23 cellular contexts compared by ENCODE assay signal in genomic region chr5:106258591-106259125, GRCh38.
A peak's percentile ranks its signal among the peaks of the same experiment; 100 is the strongest.
DNase-seq lines count a peak whose midpoint lies in the region; ATAC-seq and TF ChIP-seq lines count a peak whose summit lies in the region.
"Had no signal": no experiment of that assay in that cellular context is flagged by ENCODE, and none has a peak within 500 bp of the region (broad histone marks: within the 10 kb centered on the region; RNA-seq: fewer than 3 reads in every experiment).

No MANE protein-coding gene starts in this region.

- H3K27me3 Mint-ChIP-seq in MCF 10A (ENCODE audit: insufficient read depth, unreplicated experiment): no peaks in the 10 kb centered on the region
- H3K27me3 Mint-ChIP-seq: activated CD4-positive, alpha-beta T cell treated with anti-CD3 and anti-CD28 coated beads, Interleukin-2, amount 10 ng/mL, durations not matched to agents 24 days and 14 days; effector memory CD8-positive, alpha-beta T cell had no signal

- H3K4me3 ChIP-seq in mammary epithelial cell (replicated peaks in 1 of 3; ENCODE audit: insufficient read depth in 1 of 3, low read depth in 2 of 3, low read length in 3 of 3) (no peak overlapping the region), SK-N-SH (ENCODE audit: low read depth in 2 of 2, low read length in 1 of 2) (no peak overlapping the region)
- H3K4me3 ChIP-seq: BLaER1 treated with 17β-estradiol and CSF1 and Interleukin-3, amounts not matched to agents 10 nM and 100 nM; GM23338; neural progenitor cell had no signal

- no peaks in the 10 kb centered on the region for H3K36me3 ChIP-seq in mammary epithelial cell (ENCODE audit: insufficient read depth, low read length)
- no peaks in the 10 kb centered on the region for H3K36me3 ChIP-seq in SK-N-SH (replicated peaks in 1 of 2; ENCODE audit: control insufficient read depth in 1 of 2, insufficient read depth in 2 of 2, low read length in 1 of 2)
- H3K36me3 ChIP-seq: BLaER1 treated with 17β-estradiol and CSF1 and Interleukin-3, amounts not matched to agents 10 nM and 100 nM; neural progenitor cell had no signal

- no peaks in the 10 kb centered on the region for H3K27me3 ChIP-seq in mammary epithelial cell (ENCODE audit: insufficient read depth, low read length)
- no peaks in the 10 kb centered on the region for H3K27me3 ChIP-seq in SK-N-SH (ENCODE audit: insufficient read depth)
- H3K27me3 ChIP-seq in foreskin keratinocyte: no peaks in the 10 kb centered on the region
- H3K27me3 ChIP-seq: BLaER1 treated with 17β-estradiol and CSF1 and Interleukin-3, amounts not matched to agents 10 nM and 100 nM; neural progenitor cell had no signal

- no peaks in the 10 kb centered on the region for H4K20me1 ChIP-seq in mammary epithelial cell (ENCODE audit: insufficient read depth, low read length)
- H4K20me1 ChIP-seq in SK-N-SH (ENCODE audit: insufficient read depth): no peaks in the 10 kb centered on the region
- H4K20me1 ChIP-seq: BLaER1 treated with 17β-estradiol and CSF1 and Interleukin-3, amounts not matched to agents 10 nM and 100 nM had no signal

- dilution Hi-C loops in mammary epithelial cell (cut with HindIII; ENCODE audit: low sequenced_read_pairs): no loop called here

- H3K4me1 ChIP-seq in mammary epithelial cell (ENCODE audit: insufficient read depth, low read length) (no peaks in the 10 kb centered on the region), SK-N-SH (ENCODE audit: control insufficient read depth in 1 of 2, insufficient read depth in 2 of 2, low read depth in 1 of 2, low read length in 1 of 2) (no peaks in the 10 kb centered on the region), foreskin keratinocyte (no peaks in the 10 kb centered on the region)
- H3K4me1 ChIP-seq: BLaER1 treated with 17β-estradiol and CSF1 and Interleukin-3, amounts not matched to agents 10 nM and 100 nM; neural progenitor cell had no signal

- H3K9ac ChIP-seq in mammary epithelial cell (ENCODE audit: insufficient read depth, low read length): no peak overlapping the region
- H3K9ac ChIP-seq in SK-N-SH: no peak overlapping the region
- H3K9ac ChIP-seq: BLaER1 treated with 17β-estradiol and CSF1 and Interleukin-3, amounts not matched to agents 10 nM and 100 nM; neural progenitor cell had no signal

- no TSS peak for BruUV-seq in MCF 10A (replicated peaks; lab: Mats Ljungman, UMichigan)
- no TSS peak for BruUV-seq in mammary epithelial cell (replicated peaks; lab: Mats Ljungman, UMichigan)

- peaks cover 8% of the 10 kb centered on the region for H3F3A ChIP-seq in SK-N-SH (replicated peaks; ENCODE audit: insufficient read depth)

- no peaks in the 10 kb centered on the region for H3K9me3 ChIP-seq in mammary epithelial cell (replicated peaks; ENCODE audit: insufficient read depth, low read length)
- H3K9me3 ChIP-seq in SK-N-SH: no peaks in the 10 kb centered on the region; the same call in 1 of the 2 replicates

- no peaks in the 10 kb centered on the region for H3K4me1 Mint-ChIP-seq in MCF 10A (ENCODE audit: insufficient read depth, unreplicated experiment)
- H3K4me1 Mint-ChIP-seq: activated CD4-positive, alpha-beta T cell treated with anti-CD3 and anti-CD28 coated beads, Interleukin-2, amount 10 ng/mL, durations not matched to agents 24 days and 14 days; neural progenitor cell had no signal

- H3K79me2 ChIP-seq in mammary epithelial cell (ENCODE audit: insufficient read depth, low read length) (no peaks in the 10 kb centered on the region), SK-N-SH (ENCODE audit: insufficient read depth) (no peaks in the 10 kb centered on the region)

- intact Hi-C loops in MCF 10A (cut with micrococcal nuclease): no loop called here
- intact Hi-C loops in mammary epithelial cell (cut with micrococcal nuclease): no loop called here

- ATAC-seq in foreskin keratinocyte: peak; percentile 59
- ATAC-seq in HG03135 (IDR thresholded peaks at IDR 0.05; ENCODE audit: unreplicated experiment): no peak
- ATAC-seq: effector memory CD8-positive, alpha-beta T cell; GM23338; left cardiac atrium had no signal

- no peak for TF ChIP-seq RAD21 in SK-N-SH (IDR thresholded peaks at IDR 0.05; ENCODE audit: low read length)

- H3K9me2 ChIP-seq in SK-N-SH: no peaks in the 10 kb centered on the region

- in situ Hi-C loops in mammary epithelial cell (cut with MboI; ENCODE audit: low sequenced_read_pairs in 2 of 2): no loop called here

- no peaks in the 10 kb centered on the region for H3K9me3 Mint-ChIP-seq in MCF 10A (ENCODE audit: unreplicated experiment)
- H3K9me3 Mint-ChIP-seq: activated CD4-positive, alpha-beta T cell treated with anti-CD3 and anti-CD28 coated beads, Interleukin-2, amount 10 ng/mL, durations not matched to agents 24 days and 14 days; neural progenitor cell had no signal

- POLR2A ChIA-PET in MCF 10A (lab: Yijun Ruan, JAX) (no interaction called here), SK-N-SH (lab: Yijun Ruan, JAX) (no interaction called here)

- no peak for TF ChIP-seq EP300 in SK-N-SH (IDR thresholded peaks at IDR 0.05; ENCODE audit: borderline replicate concordance in 1 of 2, low read depth in 1 of 2, low read length in 1 of 2)

- no peak overlapping the region for H3K27ac ChIP-seq in mammary epithelial cell (ENCODE audit: insufficient read depth, low read depth, low read length)
- peak overlapping the region in 1 of 2 experiments; percentile 36; a peak in 1 of 4 replicates for H3K27ac ChIP-seq in SK-N-SH (ENCODE audit: low read depth in 2 of 2, low read length in 1 of 2)
- no peak overlapping the region for H3K27ac ChIP-seq in foreskin keratinocyte
- H3K27ac ChIP-seq: 22Rv1; BLaER1 treated with 17β-estradiol and CSF1 and Interleukin-3, amounts not matched to agents 10 nM and 100 nM; HL-60; neural progenitor cell had no signal

- H3K4me2 ChIP-seq in mammary epithelial cell (ENCODE audit: insufficient read depth, low read depth, low read length) (no peak overlapping the region), SK-N-SH (no peak overlapping the region)
- H3K4me2 ChIP-seq: BLaER1 treated with 17β-estradiol and CSF1 and Interleukin-3, amounts not matched to agents 10 nM and 100 nM; GM23338; neural progenitor cell had no signal

- TF ChIP-seq CTCF in MCF 10A (IDR thresholded peaks at IDR 0.05; ENCODE audit: unreplicated experiment) (no peak), mammary epithelial cell (conservative IDR thresholded peaks at IDR 0.05 in 1 of 2, IDR thresholded peaks at IDR 0.05 in 1 of 2; ENCODE audit: extremely low read depth in 1 of 2, insufficient read depth in 1 of 2, low read depth in 1 of 2, low read length in 2 of 2) (no peak), SK-N-SH (IDR thresholded peaks at IDR 0.05) (no peak), foreskin keratinocyte (conservative IDR thresholded peaks at IDR 0.05) (no peak)

- no peaks in the 10 kb centered on the region for H3K36me3 Mint-ChIP-seq in MCF 10A (ENCODE audit: insufficient read depth, unreplicated experiment)
- H3K36me3 Mint-ChIP-seq: neural progenitor cell had no signal

- H3K4me3 Mint-ChIP-seq in MCF 10A (ENCODE audit: unreplicated experiment): no peak overlapping the region
- H3K4me3 Mint-ChIP-seq: activated CD4-positive, alpha-beta T cell treated with anti-CD3 and anti-CD28 coated beads, Interleukin-2, amount 10 ng/mL, durations not matched to agents 24 days and 14 days; effector memory CD8-positive, alpha-beta T cell; GM23338; neural progenitor cell had no signal

- peak; percentile 16 for DNase-seq in MCF 10A (ENCODE audit: unreplicated experiment)
- DNase-seq in mammary epithelial cell: no peak
- no peak for DNase-seq in SK-N-SH
- DNase-seq in foreskin keratinocyte: no peak
- DNase-seq in NCI-H1436 treated with DMSO at 0.1 percent for 48 hours (lab: John Stamatoyannopoulos, UW): no peak
- no peak for DNase-seq in HuH-7 (ENCODE audit: low spot score)
- no peak for DNase-seq in activated naive CD4-positive, alpha-beta T cell treated with Interleukin-2 at 50 U/mL for 16 hours
- DNase-seq: activated CD4-positive, alpha-beta T cell treated with anti-CD3 and anti-CD28 coated beads, Interleukin-2, amount 10 ng/mL, durations not matched to agents 24 days and 14 days; activated gamma-delta T cell treated with Interleukin-2 at 50 U/mL for 16 hours; amygdala; effector memory CD8-positive, alpha-beta T cell; hypothalamus; KBM-7; left cardiac atrium; midbrain; NCI-H1092 treated with DMSO at 0.1 percent for 48 hours; NCI-H526 treated with DMSO at 0.1 percent for 48 hours had no signal

- H3K27ac Mint-ChIP-seq in MCF 10A (ENCODE audit: low read depth, unreplicated experiment): no peak overlapping the region
- H3K27ac Mint-ChIP-seq: activated CD4-positive, alpha-beta T cell treated with anti-CD3 and anti-CD28 coated beads, Interleukin-2, amount 10 ng/mL, durations not matched to agents 24 days and 14 days; effector memory CD8-positive, alpha-beta T cell; GM23338; neural progenitor cell had no signal

- 66% methylated on average over 3 of the region's 3 CpGs for WGBS in mammary epithelial cell (ENCODE audit: low coverage, missing lambda C conversion rate)
- WGBS in SK-N-SH (ENCODE audit: low lambda C conversion rate): 24% methylated on average over 3 of the region's 3 CpGs

- CTCF ChIA-PET in MCF 10A (lab: Yijun Ruan, JAX) (interaction anchor here (0.5 to 0.6 kb wide), 2 partner anchors 568 to 1015 kb away, joined by 3 to 5 read pairs; no protein-coding TSS in a partner anchor), mammary epithelial cell (lab: Charles Lee; ENCODE audit: low non-redundant PET) (no interaction called here), SK-N-SH (lab: Yijun Ruan, JAX) (interaction anchor here (1.4 kb wide), 1 partner anchor 43 kb away, joined by 3 read pairs; no protein-coding TSS in a partner anchor)

- H2AFZ ChIP-seq in mammary epithelial cell (ENCODE audit: low read depth, low read length) (no peak overlapping the region), SK-N-SH (ENCODE audit: low read depth) (no peak overlapping the region)
- H2AFZ ChIP-seq: GM23338, neural progenitor cell had no signal

TF ChIP-seq in SK-N-SH, 30 proteins besides CTCF, POLR2A, EP300 and RAD21:
- TF ChIP-seq SIN3A (IDR thresholded peaks at IDR 0.05; ENCODE audit: borderline replicate concordance, low read depth, low read length) (no peak), FOSL2 (IDR thresholded peaks at IDR 0.05; ENCODE audit: borderline replicate concordance, low read depth) (peak; percentile 32; the same call in 1 of the 2 replicates)
